In the genomic region with DNA sequence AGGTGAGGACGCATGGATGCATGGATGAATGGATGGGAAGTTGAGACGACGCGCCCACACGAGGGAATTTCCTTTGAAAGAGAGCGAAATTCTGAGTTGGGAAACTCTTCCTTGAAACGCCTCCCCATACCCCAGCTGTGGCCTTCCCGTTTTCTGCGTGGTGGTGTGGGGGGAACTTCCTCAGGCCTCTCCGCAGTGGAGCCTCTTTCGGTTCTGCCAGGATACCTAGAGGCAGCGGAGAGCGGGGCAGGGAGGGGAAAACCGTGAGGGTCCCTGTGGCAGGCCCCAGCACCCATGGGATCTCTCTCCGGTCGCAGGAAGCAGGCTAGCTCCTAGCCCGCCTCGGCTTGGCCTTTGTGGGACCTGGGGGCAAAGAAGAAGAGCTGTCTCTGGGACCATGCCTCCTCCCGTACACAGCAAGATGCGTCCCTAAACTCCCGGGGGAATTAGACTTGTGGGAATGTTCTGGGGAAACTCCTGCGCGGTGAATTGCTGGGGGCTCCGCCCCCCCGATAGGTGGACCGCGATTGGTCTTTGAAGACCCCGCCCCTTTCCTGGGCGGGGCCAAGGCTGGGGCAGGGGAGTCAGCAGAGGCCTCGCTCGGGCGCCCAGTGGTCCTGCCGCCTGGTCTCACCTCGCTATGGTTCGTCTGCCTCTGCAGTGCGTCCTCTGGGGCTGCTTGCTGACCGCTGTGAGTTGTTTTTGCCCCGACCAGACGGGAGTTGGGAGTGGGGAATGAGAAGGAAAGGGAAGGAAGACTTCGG, we compare ENCODE assay signal across 8 cellular contexts. TPM values are rescaled to one million over a fixed set of nuclear protein-coding genes. Genes with fewer than 3 reads are reported as not detected.
A peak's percentile ranks its signal among the peaks of the same experiment; 100 is the strongest.
DNase-seq lines count a peak whose midpoint lies in the region; ATAC-seq, FAIRE-seq and TF ChIP-seq lines count a peak whose summit lies in the region.

TSS of gene CD40 (plus strand) at position 611 of the 764 bp plus-strand sequence. CDS start at position 641, 30 bp downstream.

- H3K36me3 Mint-ChIP-seq in central memory CD8-positive, alpha-beta T cell (ENCODE audit: insufficient read depth): peaks cover 2% of the 10 kb centered on the region

- H3K9me3 ChIP-seq in IMR-90 (ENCODE audit: control insufficient read depth, insufficient read depth, low read length) (no peaks in the 10 kb centered on the region), kidney (ENCODE audit: control insufficient read depth in 1 of 2, low read length in 2 of 2) (no peaks in the 10 kb centered on the region)

- TF ChIP-seq POLR2A in IMR-90 (IDR thresholded peaks at IDR 0.05; ENCODE audit: low read depth, low read length): no peak

- H3K9me3 Mint-ChIP-seq in central memory CD8-positive, alpha-beta T cell: no peaks in the 10 kb centered on the region

- H3K4me1 ChIP-seq in IMR-90 (ENCODE audit: control insufficient read depth, insufficient read depth, low read length): no peaks in the 10 kb centered on the region
- peaks cover 0 to 2% of the 10 kb centered on the region in 2 donors for H3K4me1 ChIP-seq in kidney (ENCODE audit: control insufficient read depth in 1 of 2, insufficient read depth in 1 of 2, low read depth in 1 of 2, low read length in 2 of 2)

- no peak within 1 kb of the TSS for H3K9ac ChIP-seq in IMR-90 (ENCODE audit: low read depth, low read length)
- peak within 1 kb of the TSS; percentile 27 to 59 for H3K9ac ChIP-seq in kidney (ENCODE audit: low read length in 2 of 2)

- no peaks in the 10 kb centered on the region for H4K20me1 ChIP-seq in IMR-90 (ENCODE audit: insufficient read depth, low read length)

- no peak within 1 kb of the TSS for H2AK9ac ChIP-seq in IMR-90 (replicated peaks; ENCODE audit: low read depth, low read length, poor library complexity)

- intact Hi-C loops in IMR-90 (cut with micrococcal nuclease): no loop called here
- intact Hi-C loops in kidney (cut with DNase I): no loop called here

- H4K5ac ChIP-seq in IMR-90 (ENCODE audit: low read depth, low read length): no peak within 1 kb of the TSS

- H3K36me3 ChIP-seq in IMR-90 (ENCODE audit: control insufficient read depth, insufficient read depth, low read length) (no peaks in the 10 kb centered on the region), kidney (ENCODE audit: control insufficient read depth in 1 of 2, insufficient read depth in 2 of 2, low read length in 2 of 2) (no peaks in the 10 kb centered on the region)

- no peaks in the 10 kb centered on the region for H3K9me1 ChIP-seq in IMR-90 (ENCODE audit: insufficient read depth, low read length)

- ATAC-seq in GM21423 (IDR thresholded peaks at IDR 0.05; ENCODE audit: unreplicated experiment): peak; percentile 64
- ATAC-seq in IMR-90 (ENCODE audit: low read depth): peak; percentile 72
- peak; percentile 70 for ATAC-seq in central memory CD8-positive, alpha-beta T cell (replicated peaks; ENCODE audit: extremely low read depth, poor library complexity, severe bottlenecking)

- H4K8ac ChIP-seq in IMR-90 (ENCODE audit: low read depth in 2 of 2, low read length in 2 of 2): no peak within 1 kb of the TSS

- no peak within 1 kb of the TSS for H2BK15ac ChIP-seq in IMR-90 (ENCODE audit: low read depth, low read length)

- H3K23ac ChIP-seq in IMR-90 (ENCODE audit: low read depth, low read length): no peak within 1 kb of the TSS

- H3K14ac ChIP-seq in IMR-90 (replicated peaks; ENCODE audit: low read depth, low read length): no peak within 1 kb of the TSS

- WGBS in IMR-90 (ENCODE audit: extremely low coverage in 2 of 2, insufficient read length in 1 of 2), 2 experiments: 17% methylated on average over 15 of the region's 40 CpGs; no CpG with 5 or more reads in 1 of the 2 experiments

- POLR2A ChIA-PET in IMR-90 (lab: Charles Lee; ENCODE audit: unreplicated experiment): no interaction called here

- no TSS peak for BruUV-seq in IMR-90 (replicated peaks; lab: Mats Ljungman, UMichigan)

- no peaks in the 10 kb centered on the region for H3K79me1 ChIP-seq in IMR-90 (ENCODE audit: low read depth in 1 of 2, low read length in 2 of 2)

- dilution Hi-C loops in IMR-90 (cut with HindIII; ENCODE audit: low sequenced_read_pairs, unreplicated experiment): no loop called here

- H2AFZ ChIP-seq in IMR-90 (replicated peaks; ENCODE audit: low read length, poor library complexity): peak within 1 kb of the TSS; percentile 45

- no peak within 1 kb of the TSS for H3K18ac ChIP-seq in IMR-90 (ENCODE audit: low read depth, low read length)

- H3K4me3 ChIP-seq in IMR-90 (ENCODE audit: insufficient read depth, low read depth, low read length) (peak within 1 kb of the TSS; percentile 24; the same call in 1 of the 2 replicates), kidney (ENCODE audit: low read length in 2 of 2) (peak within 1 kb of the TSS; percentile 46 to 71)

- H3K27me3 Mint-ChIP-seq in central memory CD8-positive, alpha-beta T cell: peaks cover 27% of the 10 kb centered on the region

- CTCF ChIA-PET in IMR-90 (lab: Yijun Ruan, JAX): no interaction called here

- TF ChIP-seq CTCF in IMR-90 (conservative IDR thresholded peaks at IDR 0.05; ENCODE audit: low read depth, low read length) (no peak), kidney (IDR thresholded peaks at IDR 0.05; ENCODE audit: borderline replicate concordance, extremely low read depth, insufficient read depth) (no peak)

- peak within 1 kb of the TSS; percentile 91 for H3K4me3 Mint-ChIP-seq in central memory CD8-positive, alpha-beta T cell

- no peak within 1 kb of the TSS for H3K56ac ChIP-seq in IMR-90 (ENCODE audit: extremely low read depth, insufficient read depth, low read length)

- DNase-seq in DMS 273 (lab: John Stamatoyannopoulos, UW; ENCODE audit: unreplicated experiment) (peak; percentile 89), IMR-90 (peak; percentile 23), kidney (peak; percentile 96), D341Med (ENCODE audit: low spot score) (no peak)
- DNase-seq in activated CD4-positive, CD25-positive, alpha-beta regulatory T cell treated with anti-CD3 and anti-CD28 coated beads, Interleukin-2, amount 50 U/mL, for 72 hours: peak; percentile 78
- DNase-seq in central memory CD8-positive, alpha-beta T cell (ENCODE audit: low spot score in 2 of 2): peak; percentile 32 to 33
- peak; percentile 83 for DNase-seq in stimulated activated CD4-positive, alpha-beta T cell treated with anti-CD3 and anti-CD28 coated beads, Interleukin-15, amount 100 ng/mL, for 24 hours

- H3K4ac ChIP-seq in IMR-90 (ENCODE audit: low read depth, low read length): no peak within 1 kb of the TSS

- no peak within 1 kb of the TSS for H4K91ac ChIP-seq in IMR-90 (ENCODE audit: insufficient read depth, low read depth, low read length)

- no peak within 1 kb of the TSS for H3K27ac ChIP-seq in IMR-90 (ENCODE audit: insufficient read depth, low read length)
- peak within 1 kb of the TSS; percentile 71 to 78 for H3K27ac ChIP-seq in kidney (ENCODE audit: low read depth in 2 of 2, low read length in 2 of 2)

- H3K27me3 ChIP-seq in IMR-90 (ENCODE audit: control insufficient read depth, insufficient read depth, low read length): peaks cover 10% of the 10 kb centered on the region

- peaks cover 9% of the 10 kb centered on the region for H3K4me1 Mint-ChIP-seq in central memory CD8-positive, alpha-beta T cell

- H2BK20ac ChIP-seq in IMR-90 (ENCODE audit: low read depth, low read length): no peak within 1 kb of the TSS

- no peak within 1 kb of the TSS for H2AK5ac ChIP-seq in IMR-90 (ENCODE audit: low read depth, low read length)

- peak within 1 kb of the TSS; percentile 93 for H3K27ac Mint-ChIP-seq in central memory CD8-positive, alpha-beta T cell (ENCODE audit: low read depth)

- in situ Hi-C loops in IMR-90 (cut with MboI; ENCODE audit: low sequenced_read_pairs): no loop called here

- H2BK120ac ChIP-seq in IMR-90 (ENCODE audit: low read depth, low read length): no peak within 1 kb of the TSS

- H2BK5ac ChIP-seq in IMR-90 (ENCODE audit: low read depth, low read length, poor library complexity, severe bottlenecking): no peak within 1 kb of the TSS

- FAIRE-seq in kidney (lab: Jason Lieb, UNC): no peak

- peak within 1 kb of the TSS; percentile 12; the same call in 1 of the 2 replicates for H3K4me2 ChIP-seq in IMR-90 (ENCODE audit: low read depth, low read length)

- TF ChIP-seq RAD21 in IMR-90 (IDR thresholded peaks at IDR 0.05; ENCODE audit: low read length): no peak

TF ChIP-seq in IMR-90, 13 proteins besides CTCF, POLR2A, EP300 and RAD21 (continues in another document):
- TF ChIP-seq RFX5 (IDR thresholded peaks at IDR 0.05; ENCODE audit: low read depth, low read length) (no peak), ELK1 (IDR thresholded peaks at IDR 0.05; ENCODE audit: borderline replicate concordance, low read depth, low read length) (no peak), NFE2L2 (IDR thresholded peaks at IDR 0.05; ENCODE audit: low read depth, low read length) (no peak), SMC3 (IDR thresholded peaks at IDR 0.05; ENCODE audit: low read depth, low read length) (no peak), CHD1 (IDR thresholded peaks at IDR 0.05; ENCODE audit: low read depth, low read length) (no peak), MXI1 (IDR thresholded peaks at IDR 0.05; ENCODE audit: borderline replicate concordance, low read depth, low read length) (no peak), BHLHE40 (IDR thresholded peaks at IDR 0.05; ENCODE audit: low read depth, low read length) (no peak), FOS (IDR thresholded peaks at IDR 0.05; ENCODE audit: low read depth, low read length) (no peak), MAZ (IDR thresholded peaks at IDR 0.05; ENCODE audit: borderline replicate concordance, low read depth, low read length) (no peak)
- TF ChIP-seq, protein P1, sequence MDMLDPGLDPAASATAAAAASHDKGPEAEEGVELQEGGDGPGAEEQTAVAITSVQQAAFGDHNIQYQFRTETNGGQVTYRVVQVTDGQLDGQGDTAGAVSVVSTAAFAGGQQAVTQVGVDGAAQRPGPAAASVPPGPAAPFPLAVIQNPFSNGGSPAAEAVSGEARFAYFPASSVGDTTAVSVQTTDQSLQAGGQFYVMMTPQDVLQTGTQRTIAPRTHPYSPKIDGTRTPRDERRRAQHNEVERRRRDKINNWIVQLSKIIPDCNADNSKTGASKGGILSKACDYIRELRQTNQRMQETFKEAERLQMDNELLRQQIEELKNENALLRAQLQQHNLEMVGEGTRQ (IDR thresholded peaks at IDR 0.05; ENCODE audit: low read depth, low read length): no peak

RNA-seq across cellular contexts. Expression of gene CD40, which starts in this region (rescaled TPM):
- 0.28 and 0.36 TPM in 2 replicates for total RNA-seq in IMR-90 (2012; rRNA removed)
- polyA plus RNA-seq in IMR-90 (2012; rRNA removed): 0.52 and 0.92 TPM in 2 replicates
- 0.62 and 1.2 TPM in 2 replicates for polyA plus RNA-seq in IMR-90 (2012; cell fraction: cytosol; rRNA removed)
- polyA plus RNA-seq in IMR-90 (2012; cell fraction: nucleus; rRNA removed; ENCODE audit: low replicate concordance): 1.1 and 1.6 TPM in 2 replicates
- 25.2 TPM for total RNA-seq in kidney
- polyA plus RNA-seq in kidney (ENCODE audit: insufficient read depth, low read depth, low replicate concordance): 15.7 TPM

Comparison
In these comparisons a context has a peak if more than half of its experiments do, and no peak if none do; other contexts are left out.
1. RNA of gene CD40 (total RNA-seq): 25.2 TPM in kidney (single experiment); 0.28 to 0.36 TPM in IMR-90; every median in the first group is over 10 times any median in the second.
2. Peak in every context shown above with its lines, with median percentiles within 50 percentile points of each other: ATAC-seq.